9 cellular contexts compared by ENCODE assay signal in genomic region chr4:152460488-152460887, GRCh38.
DNase-seq lines count a peak whose midpoint lies in the region; ATAC-seq and TF ChIP-seq lines count a peak whose summit lies in the region.
"Had no signal": no experiment of that assay in that cellular context is flagged by ENCODE, and none has a peak within 500 bp of the region (broad histone marks: within the 10 kb centered on the region; RNA-seq: fewer than 3 reads in every experiment).

No MANE protein-coding gene starts in this region.

- H2AFZ ChIP-seq in mesenchymal stem cell (ENCODE audit: low read depth, low read length): no peak overlapping the region

- no peak overlapping the region for H3K23ac ChIP-seq in mesenchymal stem cell (ENCODE audit: low read length in 2 of 2)

- H4K8ac ChIP-seq in mesenchymal stem cell (ENCODE audit: low read length): no peak overlapping the region

- H3K36me3 ChIP-seq in mesenchymal stem cell (ENCODE audit: control insufficient read depth in 1 of 2, insufficient read depth in 2 of 2, low read depth in 1 of 2, low read length in 2 of 2): no peaks in the 10 kb centered on the region

- H3K4me3 Mint-ChIP-seq in activated CD8-positive, alpha-beta T cell treated with anti-CD3 and anti-CD28 coated beads for 36 hours: no peak overlapping the region

- CTCF ChIA-PET in activated CD8-positive, alpha-beta T cell treated with anti-CD3 and anti-CD28 coated beads for 36 hours (lab: Charles Lee): no interaction called here

- H2BK5ac ChIP-seq in mesenchymal stem cell (ENCODE audit: low read depth, low read length, poor library complexity, severe bottlenecking): no peak overlapping the region

- no peak overlapping the region for H3K4me3 ChIP-seq in mesenchymal stem cell (ENCODE audit: insufficient read depth in 1 of 2, low read depth in 1 of 2, low read length in 2 of 2)
- H3K4me3 ChIP-seq: skin epidermis had no signal

- no peak overlapping the region for H2BK12ac ChIP-seq in mesenchymal stem cell (ENCODE audit: low read length in 2 of 2)

- H3K9ac ChIP-seq in mesenchymal stem cell (ENCODE audit: low read length): no peak overlapping the region

- intact Hi-C loops in activated CD8-positive, alpha-beta T cell treated with anti-CD3 and anti-CD28 coated beads for 36 hours (cut with micrococcal nuclease): no loop called here

- H3K27ac ChIP-seq in mesenchymal stem cell (ENCODE audit: low read length, poor library complexity, severe bottlenecking): peak overlapping the region; percentile 74

- no peak overlapping the region for H2AK5ac ChIP-seq in mesenchymal stem cell (ENCODE audit: low read length, severe bottlenecking)

- H2BK15ac ChIP-seq in mesenchymal stem cell (ENCODE audit: low read depth, poor library complexity, severe bottlenecking): no peak overlapping the region

- H3K27me3 Mint-ChIP-seq in activated CD8-positive, alpha-beta T cell treated with anti-CD3 and anti-CD28 coated beads for 36 hours: no peaks in the 10 kb centered on the region

- 33% methylated on average over 1 of the region's 1 CpG for WGBS in mesenchymal stem cell

- no peak overlapping the region for H3K18ac ChIP-seq in mesenchymal stem cell (ENCODE audit: low read depth in 1 of 2, low read length in 2 of 2)

- DNase-seq in ELR (ENCODE audit: low read depth) (peak; percentile 70), mesenchymal stem cell (peak; percentile 90), DMS114 treated with DMSO at 0.1 percent for 48 hours (lab: John Stamatoyannopoulos, UW; ENCODE audit: unreplicated experiment) (no peak), Ammon's horn (ENCODE audit: low spot score) (no peak)
- no peak for DNase-seq in activated CD8-positive, alpha-beta T cell treated with anti-CD3 and anti-CD28 coated beads for 36 hours
- no peak for DNase-seq in activated CD4-positive, alpha-beta T cell treated with anti-CD3 and anti-CD28 coated beads, Interleukin-2, amount 50 U/mL, for 4 hours

- no peaks in the 10 kb centered on the region for H3K9me3 Mint-ChIP-seq in activated CD8-positive, alpha-beta T cell treated with anti-CD3 and anti-CD28 coated beads for 36 hours

- peak overlapping the region; percentile 17 for H3K27ac Mint-ChIP-seq in activated CD8-positive, alpha-beta T cell treated with anti-CD3 and anti-CD28 coated beads for 36 hours

- H3K4ac ChIP-seq in mesenchymal stem cell (ENCODE audit: low read depth in 1 of 2, low read length in 2 of 2): no peak overlapping the region

- no peak overlapping the region for H3K14ac ChIP-seq in mesenchymal stem cell (ENCODE audit: low read length in 2 of 2)

- no peaks in the 10 kb centered on the region for H3K27me3 ChIP-seq in mesenchymal stem cell (ENCODE audit: control insufficient read depth in 1 of 2, insufficient read depth in 1 of 2, low read length in 2 of 2)

- H3K36me3 Mint-ChIP-seq in activated CD8-positive, alpha-beta T cell treated with anti-CD3 and anti-CD28 coated beads for 36 hours (ENCODE audit: low read depth): peaks cover 8% of the 10 kb centered on the region

- peaks cover 9% of the 10 kb centered on the region for H3K79me1 ChIP-seq in mesenchymal stem cell (replicated peaks; ENCODE audit: low read length, poor library complexity, severe bottlenecking)

- TF ChIP-seq CTCF in activated CD8-positive, alpha-beta T cell treated with anti-CD3 and anti-CD28 coated beads for 36 hours (IDR thresholded peaks at IDR 0.05): no peak

- no peak overlapping the region for H4K91ac ChIP-seq in mesenchymal stem cell (ENCODE audit: low read length)

- H3K4me2 ChIP-seq in mesenchymal stem cell (ENCODE audit: low read length, poor library complexity, severe bottlenecking): no peak overlapping the region

- no peak overlapping the region for H2BK120ac ChIP-seq in mesenchymal stem cell (ENCODE audit: low read depth, low read length)

- peak; percentile 34 for ATAC-seq in HG03378 (IDR thresholded peaks at IDR 0.05; ENCODE audit: unreplicated experiment)
- ATAC-seq in activated CD8-positive, alpha-beta T cell treated with anti-CD3 and anti-CD28 coated beads for 36 hours: no peak
- ATAC-seq in GM18520 (IDR thresholded peaks at IDR 0.05; ENCODE audit: unreplicated experiment): no peak

- POLR2A ChIA-PET in activated CD8-positive, alpha-beta T cell treated with anti-CD3 and anti-CD28 coated beads for 36 hours (lab: Charles Lee): no interaction called here

- peaks cover 3% of the 10 kb centered on the region for H3K4me1 ChIP-seq in mesenchymal stem cell (ENCODE audit: control insufficient read depth, insufficient read depth, low read depth, low read length)

- H3K4me1 Mint-ChIP-seq in activated CD8-positive, alpha-beta T cell treated with anti-CD3 and anti-CD28 coated beads for 36 hours (ENCODE audit: low read depth): peaks cover 68% of the 10 kb centered on the region

- H3K9me3 ChIP-seq in mesenchymal stem cell (ENCODE audit: control insufficient read depth, low read length): no peaks in the 10 kb centered on the region

Comparison
In these comparisons a context has a peak if more than half of its experiments do, and no peak if none do; other contexts are left out.
1. DNase-seq: peak in ELR (single experiment) and mesenchymal stem cell (single experiment); none in activated CD8-positive, alpha-beta T cell treated with anti-CD3 and anti-CD28 coated beads for 36 hours (single experiment), DMS114 treated with DMSO at 0.1 percent for 48 hours (single experiment), activated CD4-positive, alpha-beta T cell treated with anti-CD3 and anti-CD28 coated beads, Interleukin-2, amount 50 U/mL, for 4 hours (0 of 2) and Ammon's horn (single experiment).